In the genomic region with DNA sequence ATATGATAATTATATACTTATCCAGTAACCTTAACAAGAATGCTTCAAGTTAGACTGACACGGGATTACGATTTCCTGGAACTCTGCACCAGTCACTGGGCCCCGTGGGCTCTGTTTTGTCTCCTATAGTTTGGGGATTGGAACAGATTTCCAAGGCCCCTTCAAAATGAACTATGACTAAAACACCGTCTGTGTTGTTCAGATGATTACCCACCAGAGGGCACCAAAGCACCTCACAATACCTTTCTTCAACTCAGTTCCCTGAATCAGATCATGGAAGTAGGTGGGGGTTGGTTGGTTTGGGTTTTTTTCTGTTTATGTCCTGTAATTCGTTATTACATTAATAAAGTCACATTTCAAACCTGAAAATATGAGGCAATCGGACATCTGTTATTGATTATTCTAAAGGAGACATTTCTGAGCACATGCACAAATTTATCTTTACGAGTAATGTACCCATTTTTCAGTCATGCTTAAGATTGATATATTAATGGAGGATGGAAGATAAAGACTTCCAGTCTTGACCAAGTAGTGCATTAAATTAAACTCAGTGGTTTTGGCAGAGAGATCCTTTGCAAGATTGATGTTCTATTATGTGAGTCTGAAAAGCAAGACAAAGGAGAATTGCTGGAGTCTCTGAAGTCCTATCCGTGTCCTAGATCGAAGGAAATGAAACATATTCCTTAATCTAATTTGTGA, we compare ENCODE assay signal across 8 cellular contexts.
DNase-seq lines count a peak whose midpoint lies in the region; ATAC-seq and TF ChIP-seq lines count a peak whose summit lies in the region.

No MANE protein-coding gene starts in this region.

- H3K36me3 ChIP-seq in spleen = no peaks in the 10 kb centered on the region

- ATAC-seq in HG02884 (IDR thresholded peaks at IDR 0.05; ENCODE audit: unreplicated experiment) = peak; percentile 96

- intact Hi-C loops in spleen (cut with DNase I; ENCODE audit: low total_unique reads) = loop anchor here (5.0 kb wide), 1 partner anchor 233 kb away; no protein-coding TSS in a partner anchor

- TF ChIP-seq POLR2A in spleen (IDR thresholded peaks at IDR 0.05) = no peak

- H3K27me3 ChIP-seq in spleen (replicated peaks in 1 of 7) = no peaks in the 10 kb centered on the region

- TF ChIP-seq CTCF in astrocyte of the cerebellum (IDR thresholded peaks at IDR 0.05; ENCODE audit: low read depth, low read length, missing control alignments) (peak; percentile 69), spleen (IDR thresholded peaks at IDR 0.05 in 8 of 11, conservative IDR thresholded peaks at IDR 0.05 in 3 of 11) (peak; percentile 49 to 91 (median 75))

- in situ Hi-C loops in astrocyte of the cerebellum (cut with HindIII; ENCODE audit: low sequenced_read_pairs) = no loop called here

- H3K27me3 Mint-ChIP-seq in T-helper 2 cell treated with Interferon-gamma antibody and Interleukin-4, amounts not matched to agents 5 μg/mL and 100 μg/mL, for 36 hours (ENCODE audit: low read depth) = peaks cover 3% of the 10 kb centered on the region

- H3K4me1 ChIP-seq in spleen = no peaks in the 10 kb centered on the region

- DNase-seq in NCI-H2107 treated with DMSO at 0.1 percent for 48 hours (lab: John Stamatoyannopoulos, UW; ENCODE audit: unreplicated experiment) = peak; percentile 37
- DNase-seq in NCI-H2107 (lab: John Stamatoyannopoulos, UW) = no peak
- peak; percentile 58 to 66 for DNase-seq in NCI-H1930 (lab: John Stamatoyannopoulos, UW)
- DNase-seq in T-helper 2 cell treated with Interferon-gamma antibody and Interleukin-4, amounts not matched to agents 5 μg/mL and 100 μg/mL, for 36 hours (ENCODE audit: low spot score) = peak; percentile 38
- peak; percentile 74 for DNase-seq in astrocyte of the cerebellum (ENCODE audit: low read depth)
- peak; percentile 17 for DNase-seq in iPS DF 19.7 (ENCODE audit: low read depth, low spot score)
- no peak for DNase-seq in spleen

- no peaks in the 10 kb centered on the region for H3K36me3 Mint-ChIP-seq in T-helper 2 cell treated with Interferon-gamma antibody and Interleukin-4, amounts not matched to agents 5 μg/mL and 100 μg/mL, for 36 hours (ENCODE audit: low read depth)

- H3K4me3 ChIP-seq in astrocyte of the cerebellum (ENCODE audit: low read depth, low read length) = no peak overlapping the region
- H3K4me3 ChIP-seq in spleen = no peak overlapping the region

- no peak overlapping the region for H3K27ac Mint-ChIP-seq in T-helper 2 cell treated with Interferon-gamma antibody and Interleukin-4, amounts not matched to agents 5 μg/mL and 100 μg/mL, for 36 hours

- no peak overlapping the region for H3K27ac ChIP-seq in spleen

- no peaks in the 10 kb centered on the region for H3K9me3 Mint-ChIP-seq in T-helper 2 cell treated with Interferon-gamma antibody and Interleukin-4, amounts not matched to agents 5 μg/mL and 100 μg/mL, for 36 hours

- 31 to 36% (median 33%) methylated on average over 9 of the region's 9 CpGs for WGBS in spleen, 5 donors

- H3K9me3 ChIP-seq in spleen = no peaks in the 10 kb centered on the region

- no peaks in the 10 kb centered on the region for H3K4me1 Mint-ChIP-seq in T-helper 2 cell treated with Interferon-gamma antibody and Interleukin-4, amounts not matched to agents 5 μg/mL and 100 μg/mL, for 36 hours (ENCODE audit: low read depth)

- H3K4me3 Mint-ChIP-seq in T-helper 2 cell treated with Interferon-gamma antibody and Interleukin-4, amounts not matched to agents 5 μg/mL and 100 μg/mL, for 36 hours = no peak overlapping the region

Comparison
In these comparisons a context has a peak if more than half of its experiments do, and no peak if none do; other contexts are left out.
1. DNase-seq: peak in NCI-H2107 treated with DMSO at 0.1 percent for 48 hours (single experiment), NCI-H1930 (2 of 2), T-helper 2 cell treated with Interferon-gamma antibody and Interleukin-4, amounts not matched to agents 5 μg/mL and 100 μg/mL, for 36 hours (single experiment), astrocyte of the cerebellum (single experiment) and iPS DF 19.7 (single experiment); none in NCI-H2107 (single experiment) and spleen (single experiment).